8 cellular contexts compared by ENCODE assay signal in the genomic region with DNA sequence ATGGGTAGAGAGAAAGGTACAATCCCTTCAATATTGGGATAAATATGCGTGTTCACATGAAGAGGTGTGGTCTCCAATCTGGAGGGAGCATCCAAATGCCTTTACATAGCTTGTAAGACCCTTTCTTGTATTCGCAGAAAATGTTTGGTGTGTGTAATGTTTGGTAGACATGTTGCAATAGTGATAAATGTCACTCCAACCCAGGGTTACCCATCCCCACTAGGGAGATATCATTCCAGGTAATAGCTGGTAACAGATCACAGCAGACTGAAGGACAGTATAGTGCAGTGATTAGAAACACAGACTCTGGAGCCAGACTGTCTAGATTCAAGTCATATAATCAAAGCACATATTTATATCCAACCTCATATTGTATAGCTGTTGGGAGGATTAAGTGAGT.
"Had no signal": no experiment of that assay in that cellular context is flagged by ENCODE, and none has a peak within 500 bp of the region (broad histone marks: within the 10 kb centered on the region; RNA-seq: fewer than 3 reads in every experiment).

No MANE protein-coding gene starts in this region.

- ATAC-seq: GM12878 had no signal

- FAIRE-seq: G401.6, GM12878, GM12891, GM12892, GM18507, GM19239 had no signal

- DNase-seq: GDM1, GF-D8 had no signal

- H3K4me3 ChIP-seq: GM12878 had no signal
